ENCODE assay signal across 1 cellular context in the genomic region with DNA sequence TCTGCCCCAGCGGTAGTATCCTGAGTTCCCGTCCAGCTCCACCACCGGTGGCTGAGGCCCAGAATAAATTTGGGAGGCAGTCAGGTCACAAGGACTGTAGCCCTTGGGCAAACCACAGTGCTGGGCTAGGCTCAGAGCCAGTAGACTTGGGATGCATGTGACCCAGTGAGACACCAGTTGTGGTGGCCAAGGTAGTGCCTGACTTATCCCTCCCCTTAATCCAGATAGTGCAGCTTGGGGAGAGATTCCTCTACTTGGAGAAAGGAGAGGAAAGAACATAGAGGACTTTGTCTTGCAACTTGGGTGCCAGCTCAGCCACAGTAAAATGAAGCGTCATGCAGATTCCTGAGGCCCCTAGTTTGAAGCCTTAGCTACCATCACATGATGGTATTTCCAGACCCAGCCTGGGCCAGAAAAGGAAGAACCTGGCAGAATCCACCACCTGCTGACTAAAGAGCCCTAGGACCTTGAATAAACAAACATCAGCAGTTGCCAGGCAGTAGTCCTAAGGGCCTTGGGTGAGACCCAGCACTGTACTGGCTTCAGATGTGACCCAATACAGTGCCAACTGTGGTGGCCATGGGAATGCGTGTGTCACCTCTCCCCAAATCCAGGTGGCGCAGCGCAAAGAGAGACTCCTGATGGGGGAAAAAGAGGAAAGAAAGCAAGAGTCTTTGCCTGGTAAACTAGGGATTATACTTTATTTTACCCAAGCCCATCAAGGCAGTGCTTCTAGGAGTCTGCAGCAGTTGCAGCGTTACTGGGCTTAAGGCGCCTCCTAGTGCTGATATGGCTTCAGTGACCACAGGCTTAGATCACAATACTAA.
TF ChIP-seq lines count a peak whose summit lies in the region.

No MANE protein-coding gene starts in this region.

TF ChIP-seq in GM12878, 131 proteins besides CTCF, POLR2A, EP300 and RAD21 (continued from another document):
- TF ChIP-seq, protein P1, sequence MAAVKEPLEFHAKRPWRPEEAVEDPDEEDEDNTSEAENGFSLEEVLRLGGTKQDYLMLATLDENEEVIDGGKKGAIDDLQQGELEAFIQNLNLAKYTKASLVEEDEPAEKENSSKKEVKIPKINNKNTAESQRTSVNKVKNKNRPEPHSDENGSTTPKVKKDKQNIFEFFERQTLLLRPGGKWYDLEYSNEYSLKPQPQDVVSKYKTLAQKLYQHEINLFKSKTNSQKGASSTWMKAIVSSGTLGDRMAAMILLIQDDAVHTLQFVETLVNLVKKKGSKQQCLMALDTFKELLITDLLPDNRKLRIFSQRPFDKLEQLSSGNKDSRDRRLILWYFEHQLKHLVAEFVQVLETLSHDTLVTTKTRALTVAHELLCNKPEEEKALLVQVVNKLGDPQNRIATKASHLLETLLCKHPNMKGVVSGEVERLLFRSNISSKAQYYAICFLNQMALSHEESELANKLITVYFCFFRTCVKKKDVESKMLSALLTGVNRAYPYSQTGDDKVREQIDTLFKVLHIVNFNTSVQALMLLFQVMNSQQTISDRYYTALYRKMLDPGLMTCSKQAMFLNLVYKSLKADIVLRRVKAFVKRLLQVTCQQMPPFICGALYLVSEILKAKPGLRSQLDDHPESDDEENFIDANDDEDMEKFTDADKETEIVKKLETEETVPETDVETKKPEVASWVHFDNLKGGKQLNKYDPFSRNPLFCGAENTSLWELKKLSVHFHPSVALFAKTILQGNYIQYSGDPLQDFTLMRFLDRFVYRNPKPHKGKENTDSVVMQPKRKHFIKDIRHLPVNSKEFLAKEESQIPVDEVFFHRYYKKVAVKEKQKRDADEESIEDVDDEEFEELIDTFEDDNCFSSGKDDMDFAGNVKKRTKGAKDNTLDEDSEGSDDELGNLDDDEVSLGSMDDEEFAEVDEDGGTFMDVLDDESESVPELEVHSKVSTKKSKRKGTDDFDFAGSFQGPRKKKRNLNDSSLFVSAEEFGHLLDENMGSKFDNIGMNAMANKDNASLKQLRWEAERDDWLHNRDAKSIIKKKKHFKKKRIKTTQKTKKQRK (IDR thresholded peaks at IDR 0.05; ENCODE audit: low read depth, low read length), result no peak
- TF ChIP-seq RELA (IDR thresholded peaks at IDR 0.05; ENCODE audit: borderline replicate concordance, partially characterized antibody) (peak; percentile 69), CREM (IDR thresholded peaks at IDR 0.05; ENCODE audit: low read depth) (0 out of 2 replicates have a peak, but pooled peaks have one; percentile 36), STAT1 (conservative IDR thresholded peaks at IDR 0.05) (0 out of 2 replicates have a peak, but pooled peaks have one; percentile 56), LARP7 (IDR thresholded peaks at IDR 0.05) (no peak), CHD4 (IDR thresholded peaks at IDR 0.05) (no peak), CHD1 (IDR thresholded peaks at IDR 0.05; ENCODE audit: low read depth, low read length) (no peak), POU2F2 (IDR thresholded peaks at IDR 0.05; ENCODE audit: borderline replicate concordance, low read depth, low read length) (peak; percentile 17; the same call in 1 of the 3 replicates), IKZF1 (conservative IDR thresholded peaks at IDR 0.05) (0 out of 2 replicates have a peak, but pooled peaks have one; percentile 19), SP1 (IDR thresholded peaks at IDR 0.05; ENCODE audit: low read depth, low read length) (no peak), KDM1A (IDR thresholded peaks at IDR 0.05; ENCODE audit: borderline replicate concordance) (no peak), ATF7 (IDR thresholded peaks at IDR 0.05; ENCODE audit: low read depth) (no peak), SREBF1 (IDR thresholded peaks at IDR 0.05; ENCODE audit: low read length) (no peak), ZNF217 (IDR thresholded peaks at IDR 0.05) (no peak), PAX8 (IDR thresholded peaks at IDR 0.05) (no peak), RUNX3 (IDR thresholded peaks at IDR 0.05; ENCODE audit: low read length) (peak; percentile 95), RB1 (IDR thresholded peaks at IDR 0.05; ENCODE audit: borderline replicate concordance) (peak; percentile 65; the same call in 1 of the 2 replicates), HCFC1 (IDR thresholded peaks at IDR 0.05; ENCODE audit: low read length) (no peak), YY1 (IDR thresholded peaks at IDR 0.05; ENCODE audit: low read depth, low read length) (0 out of 2 replicates have a peak, but pooled peaks have one; percentile 55), POLR2AphosphoS2 (IDR thresholded peaks at IDR 0.05; ENCODE audit: low read depth, low read length) (no peak), MEF2A (IDR thresholded peaks at IDR 0.05; ENCODE audit: insufficient read depth, low read depth, low read length) (0 out of 2 replicates have a peak, but pooled peaks have one; percentile 53), SRF (IDR thresholded peaks at IDR 0.05; ENCODE audit: low read depth in 2 of 2, low read length in 2 of 2) (no peak), BCL11A (IDR thresholded peaks at IDR 0.05; ENCODE audit: low read depth, low read length) (no peak), NR2F1 (conservative IDR thresholded peaks at IDR 0.05) (no peak), RAD51 (IDR thresholded peaks at IDR 0.05) (no peak), EED (IDR thresholded peaks at IDR 0.05; ENCODE audit: low read depth) (0 out of 2 replicates have a peak, but pooled peaks have one; percentile 20)
- TF ChIP-seq, protein P2, sequence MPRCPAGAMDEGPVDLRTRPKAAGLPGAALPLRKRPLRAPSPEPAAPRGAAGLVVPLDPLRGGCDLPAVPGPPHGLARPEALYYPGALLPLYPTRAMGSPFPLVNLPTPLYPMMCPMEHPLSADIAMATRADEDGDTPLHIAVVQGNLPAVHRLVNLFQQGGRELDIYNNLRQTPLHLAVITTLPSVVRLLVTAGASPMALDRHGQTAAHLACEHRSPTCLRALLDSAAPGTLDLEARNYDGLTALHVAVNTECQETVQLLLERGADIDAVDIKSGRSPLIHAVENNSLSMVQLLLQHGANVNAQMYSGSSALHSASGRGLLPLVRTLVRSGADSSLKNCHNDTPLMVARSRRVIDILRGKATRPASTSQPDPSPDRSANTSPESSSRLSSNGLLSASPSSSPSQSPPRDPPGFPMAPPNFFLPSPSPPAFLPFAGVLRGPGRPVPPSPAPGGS (IDR thresholded peaks at IDR 0.05; ENCODE audit: borderline replicate concordance, insufficient read depth, low read depth, low read length, poor library complexity, severe bottlenecking), result no peak
- TF ChIP-seq, protein P3, sequence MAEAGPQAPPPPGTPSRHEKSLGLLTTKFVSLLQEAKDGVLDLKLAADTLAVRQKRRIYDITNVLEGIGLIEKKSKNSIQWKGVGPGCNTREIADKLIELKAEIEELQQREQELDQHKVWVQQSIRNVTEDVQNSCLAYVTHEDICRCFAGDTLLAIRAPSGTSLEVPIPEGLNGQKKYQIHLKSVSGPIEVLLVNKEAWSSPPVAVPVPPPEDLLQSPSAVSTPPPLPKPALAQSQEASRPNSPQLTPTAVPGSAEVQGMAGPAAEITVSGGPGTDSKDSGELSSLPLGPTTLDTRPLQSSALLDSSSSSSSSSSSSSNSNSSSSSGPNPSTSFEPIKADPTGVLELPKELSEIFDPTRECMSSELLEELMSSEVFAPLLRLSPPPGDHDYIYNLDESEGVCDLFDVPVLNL (IDR thresholded peaks at IDR 0.05; ENCODE audit: low read depth, low read length), result no peak
- TF ChIP-seq, protein P4, sequence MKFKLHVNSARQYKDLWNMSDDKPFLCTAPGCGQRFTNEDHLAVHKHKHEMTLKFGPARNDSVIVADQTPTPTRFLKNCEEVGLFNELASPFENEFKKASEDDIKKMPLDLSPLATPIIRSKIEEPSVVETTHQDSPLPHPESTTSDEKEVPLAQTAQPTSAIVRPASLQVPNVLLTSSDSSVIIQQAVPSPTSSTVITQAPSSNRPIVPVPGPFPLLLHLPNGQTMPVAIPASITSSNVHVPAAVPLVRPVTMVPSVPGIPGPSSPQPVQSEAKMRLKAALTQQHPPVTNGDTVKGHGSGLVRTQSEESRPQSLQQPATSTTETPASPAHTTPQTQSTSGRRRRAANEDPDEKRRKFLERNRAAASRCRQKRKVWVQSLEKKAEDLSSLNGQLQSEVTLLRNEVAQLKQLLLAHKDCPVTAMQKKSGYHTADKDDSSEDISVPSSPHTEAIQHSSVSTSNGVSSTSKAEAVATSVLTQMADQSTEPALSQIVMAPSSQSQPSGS (IDR thresholded peaks at IDR 0.05; ENCODE audit: low read length), result no peak
- TF ChIP-seq, protein P5, sequence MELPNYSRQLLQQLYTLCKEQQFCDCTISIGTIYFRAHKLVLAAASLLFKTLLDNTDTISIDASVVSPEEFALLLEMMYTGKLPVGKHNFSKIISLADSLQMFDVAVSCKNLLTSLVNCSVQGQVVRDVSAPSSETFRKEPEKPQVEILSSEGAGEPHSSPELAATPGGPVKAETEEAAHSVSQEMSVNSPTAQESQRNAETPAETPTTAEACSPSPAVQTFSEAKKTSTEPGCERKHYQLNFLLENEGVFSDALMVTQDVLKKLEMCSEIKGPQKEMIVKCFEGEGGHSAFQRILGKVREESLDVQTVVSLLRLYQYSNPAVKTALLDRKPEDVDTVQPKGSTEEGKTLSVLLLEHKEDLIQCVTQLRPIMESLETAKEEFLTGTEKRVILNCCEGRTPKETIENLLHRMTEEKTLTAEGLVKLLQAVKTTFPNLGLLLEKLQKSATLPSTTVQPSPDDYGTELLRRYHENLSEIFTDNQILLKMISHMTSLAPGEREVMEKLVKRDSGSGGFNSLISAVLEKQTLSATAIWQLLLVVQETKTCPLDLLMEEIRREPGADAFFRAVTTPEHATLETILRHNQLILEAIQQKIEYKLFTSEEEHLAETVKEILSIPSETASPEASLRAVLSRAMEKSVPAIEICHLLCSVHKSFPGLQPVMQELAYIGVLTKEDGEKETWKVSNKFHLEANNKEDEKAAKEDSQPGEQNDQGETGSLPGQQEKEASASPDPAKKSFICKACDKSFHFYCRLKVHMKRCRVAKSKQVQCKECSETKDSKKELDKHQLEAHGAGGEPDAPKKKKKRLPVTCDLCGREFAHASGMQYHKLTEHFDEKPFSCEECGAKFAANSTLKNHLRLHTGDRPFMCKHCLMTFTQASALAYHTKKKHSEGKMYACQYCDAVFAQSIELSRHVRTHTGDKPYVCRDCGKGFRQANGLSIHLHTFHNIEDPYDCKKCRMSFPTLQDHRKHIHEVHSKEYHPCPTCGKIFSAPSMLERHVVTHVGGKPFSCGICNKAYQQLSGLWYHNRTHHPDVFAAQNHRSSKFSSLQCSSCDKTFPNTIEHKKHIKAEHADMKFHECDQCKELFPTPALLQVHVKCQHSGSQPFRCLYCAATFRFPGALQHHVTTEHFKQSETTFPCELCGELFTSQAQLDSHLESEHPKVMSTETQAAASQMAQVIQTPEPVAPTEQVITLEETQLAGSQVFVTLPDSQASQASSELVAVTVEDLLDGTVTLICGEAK (IDR thresholded peaks at IDR 0.05; ENCODE audit: borderline replicate concordance), result no peak
- TF ChIP-seq, protein P6, sequence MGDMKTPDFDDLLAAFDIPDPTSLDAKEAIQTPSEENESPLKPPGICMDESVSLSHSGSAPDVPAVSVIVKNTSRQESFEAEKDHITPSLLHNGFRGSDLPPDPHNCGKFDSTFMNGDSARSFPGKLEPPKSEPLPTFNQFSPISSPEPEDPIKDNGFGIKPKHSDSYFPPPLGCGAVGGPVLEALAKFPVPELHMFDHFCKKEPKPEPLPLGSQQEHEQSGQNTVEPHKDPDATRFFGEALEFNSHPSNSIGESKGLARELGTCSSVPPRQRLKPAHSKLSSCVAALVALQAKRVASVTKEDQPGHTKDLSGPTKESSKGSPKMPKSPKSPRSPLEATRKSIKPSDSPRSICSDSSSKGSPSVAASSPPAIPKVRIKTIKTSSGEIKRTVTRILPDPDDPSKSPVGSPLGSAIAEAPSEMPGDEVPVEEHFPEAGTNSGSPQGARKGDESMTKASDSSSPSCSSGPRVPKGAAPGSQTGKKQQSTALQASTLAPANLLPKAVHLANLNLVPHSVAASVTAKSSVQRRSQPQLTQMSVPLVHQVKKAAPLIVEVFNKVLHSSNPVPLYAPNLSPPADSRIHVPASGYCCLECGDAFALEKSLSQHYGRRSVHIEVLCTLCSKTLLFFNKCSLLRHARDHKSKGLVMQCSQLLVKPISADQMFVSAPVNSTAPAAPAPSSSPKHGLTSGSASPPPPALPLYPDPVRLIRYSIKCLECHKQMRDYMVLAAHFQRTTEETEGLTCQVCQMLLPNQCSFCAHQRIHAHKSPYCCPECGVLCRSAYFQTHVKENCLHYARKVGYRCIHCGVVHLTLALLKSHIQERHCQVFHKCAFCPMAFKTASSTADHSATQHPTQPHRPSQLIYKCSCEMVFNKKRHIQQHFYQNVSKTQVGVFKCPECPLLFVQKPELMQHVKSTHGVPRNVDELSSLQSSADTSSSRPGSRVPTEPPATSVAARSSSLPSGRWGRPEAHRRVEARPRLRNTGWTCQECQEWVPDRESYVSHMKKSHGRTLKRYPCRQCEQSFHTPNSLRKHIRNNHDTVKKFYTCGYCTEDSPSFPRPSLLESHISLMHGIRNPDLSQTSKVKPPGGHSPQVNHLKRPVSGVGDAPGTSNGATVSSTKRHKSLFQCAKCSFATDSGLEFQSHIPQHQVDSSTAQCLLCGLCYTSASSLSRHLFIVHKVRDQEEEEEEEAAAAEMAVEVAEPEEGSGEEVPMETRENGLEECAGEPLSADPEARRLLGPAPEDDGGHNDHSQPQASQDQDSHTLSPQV (IDR thresholded peaks at IDR 0.05), result 0 out of 2 replicates have a peak, but pooled peaks have one; percentile 6
- TF ChIP-seq, protein P7, sequence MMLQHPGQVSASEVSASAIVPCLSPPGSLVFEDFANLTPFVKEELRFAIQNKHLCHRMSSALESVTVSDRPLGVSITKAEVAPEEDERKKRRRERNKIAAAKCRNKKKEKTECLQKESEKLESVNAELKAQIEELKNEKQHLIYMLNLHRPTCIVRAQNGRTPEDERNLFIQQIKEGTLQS (IDR thresholded peaks at IDR 0.05; ENCODE audit: borderline replicate concordance, extremely low read depth, low read depth, low read length), result no peak
- TF ChIP-seq, protein P8, sequence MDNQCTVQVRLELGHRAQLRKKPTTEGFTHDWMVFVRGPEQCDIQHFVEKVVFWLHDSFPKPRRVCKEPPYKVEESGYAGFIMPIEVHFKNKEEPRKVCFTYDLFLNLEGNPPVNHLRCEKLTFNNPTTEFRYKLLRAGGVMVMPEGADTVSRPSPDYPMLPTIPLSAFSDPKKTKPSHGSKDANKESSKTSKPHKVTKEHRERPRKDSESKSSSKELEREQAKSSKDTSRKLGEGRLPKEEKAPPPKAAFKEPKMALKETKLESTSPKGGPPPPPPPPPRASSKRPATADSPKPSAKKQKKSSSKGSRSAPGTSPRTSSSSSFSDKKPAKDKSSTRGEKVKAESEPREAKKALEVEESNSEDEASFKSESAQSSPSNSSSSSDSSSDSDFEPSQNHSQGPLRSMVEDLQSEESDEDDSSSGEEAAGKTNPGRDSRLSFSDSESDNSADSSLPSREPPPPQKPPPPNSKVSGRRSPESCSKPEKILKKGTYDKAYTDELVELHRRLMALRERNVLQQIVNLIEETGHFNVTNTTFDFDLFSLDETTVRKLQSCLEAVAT (IDR thresholded peaks at IDR 0.05), result 0 out of 2 replicates have a peak, but pooled peaks have one; percentile 37
